ENCODE assay signal across 1 cellular context in genomic region chr11:27362749-27363575, GRCh38.
TF ChIP-seq lines count a peak whose summit lies in the region.

Gene CCDC34, minus strand, starts transcription at chr11:27363215. Its CDS starts 21 bp downstream, at chr11:27363194.

TF ChIP-seq in HEK293, 187 proteins besides CTCF, POLR2A, EP300 and RAD21 (continued from another document and continues in another):
- TF ChIP-seq TSHZ1 (tag by site-specific recombination; IDR thresholded peaks at IDR 0.05; ENCODE audit: borderline replicate concordance), result no peak; the same call in 1 of the 2 replicates
- no peak for TF ChIP-seq HOXA7 (CRISPR knock-in tag; IDR thresholded peaks at IDR 0.05; ENCODE audit: borderline replicate concordance)
- no peak for TF ChIP-seq ZNF112 (tag by site-specific recombination; IDR thresholded peaks at IDR 0.05)
- TF ChIP-seq ZNF658 (tag by site-specific recombination; IDR thresholded peaks at IDR 0.05), result no peak
- peak; percentile 90 for TF ChIP-seq ZNF76 (tag by site-specific recombination; IDR thresholded peaks at IDR 0.05; ENCODE audit: borderline replicate concordance, low read depth)
- no peak for TF ChIP-seq PBX3 (CRISPR knock-in tag; IDR thresholded peaks at IDR 0.05)
- no peak for TF ChIP-seq PRDM6 (tag by site-specific recombination; IDR thresholded peaks at IDR 0.05)
- TF ChIP-seq ZNF157 (tag by site-specific recombination; IDR thresholded peaks at IDR 0.05), result no peak
- peak; percentile 96 for TF ChIP-seq ZFHX2 (tag by site-specific recombination; conservative IDR thresholded peaks at IDR 0.05)
- no peak for TF ChIP-seq TCF7L2 (IDR thresholded peaks at IDR 0.05; ENCODE audit: borderline replicate concordance, low read depth, low read length)
- TF ChIP-seq ZNF404 (tag by site-specific recombination; IDR thresholded peaks at IDR 0.05), result no peak
- no peak for TF ChIP-seq ELK4 (IDR thresholded peaks at IDR 0.05; ENCODE audit: borderline replicate concordance, low read depth, low read length)
- no peak for TF ChIP-seq ZNF571 (tag by site-specific recombination; IDR thresholded peaks at IDR 0.05)
- no peak for TF ChIP-seq ZNF530 (tag by site-specific recombination; IDR thresholded peaks at IDR 0.05; ENCODE audit: low read depth)
- TF ChIP-seq RBAK (tag by site-specific recombination; IDR thresholded peaks at IDR 0.05), result no peak
- TF ChIP-seq ZXDB (tag by site-specific recombination; IDR thresholded peaks at IDR 0.05), result peak; percentile 64
- TF ChIP-seq ZNF146 (tag by site-specific recombination; IDR thresholded peaks at IDR 0.05), result no peak
- TF ChIP-seq ZNF10 (tag by site-specific recombination; IDR thresholded peaks at IDR 0.05), result no peak
- TF ChIP-seq ZNF449 (tag by site-specific recombination; IDR thresholded peaks at IDR 0.05), result no peak
- peak; percentile 69; the same call in 1 of the 2 replicates for TF ChIP-seq ZNF561 (tag by site-specific recombination; IDR thresholded peaks at IDR 0.05; ENCODE audit: borderline replicate concordance)
- TF ChIP-seq HOXD13 (CRISPR knock-in tag; IDR thresholded peaks at IDR 0.05; ENCODE audit: borderline replicate concordance), result no peak
- no peak for TF ChIP-seq ZBTB6 (tag by site-specific recombination; IDR thresholded peaks at IDR 0.05)
- TF ChIP-seq ZNF366 (tag by site-specific recombination; conservative IDR thresholded peaks at IDR 0.05), result no peak; the same call in 1 of the 2 replicates
- peak; percentile 59; the same call in 1 of the 2 replicates for TF ChIP-seq ZBTB17 (tag by site-specific recombination; IDR thresholded peaks at IDR 0.05)
- TF ChIP-seq REST (tag by site-specific recombination; IDR thresholded peaks at IDR 0.05), result no peak
- TF ChIP-seq MZF1 (tag by site-specific recombination; IDR thresholded peaks at IDR 0.05; ENCODE audit: borderline replicate concordance), result no peak
- TF ChIP-seq ZNF221 (tag by site-specific recombination; IDR thresholded peaks at IDR 0.05; ENCODE audit: borderline replicate concordance), result no peak
- TF ChIP-seq ZNF26 (tag by site-specific recombination; IDR thresholded peaks at IDR 0.05), result no peak
- peak; percentile 94 for TF ChIP-seq EGR2 (tag by site-specific recombination; IDR thresholded peaks at IDR 0.05; ENCODE audit: low read depth)
- peak; percentile 50; the same call in 1 of the 2 replicates for TF ChIP-seq ZNF792 (tag by site-specific recombination; IDR thresholded peaks at IDR 0.05)
- no peak for TF ChIP-seq ZNF140 (tag by site-specific recombination; IDR thresholded peaks at IDR 0.05)
- TF ChIP-seq ZNF169 (tag by site-specific recombination; IDR thresholded peaks at IDR 0.05), result no peak
- TF ChIP-seq ZBTB11 (tag by site-specific recombination; conservative IDR thresholded peaks at IDR 0.05; ENCODE audit: low read depth), result 0 out of 2 replicates have a peak, but pooled peaks have one; percentile 32
- TF ChIP-seq KLF1 (tag by site-specific recombination; IDR thresholded peaks at IDR 0.05), result peak; percentile 31; the same call in 1 of the 2 replicates
